1 cellular context compared by ENCODE assay signal in the genomic region with DNA sequence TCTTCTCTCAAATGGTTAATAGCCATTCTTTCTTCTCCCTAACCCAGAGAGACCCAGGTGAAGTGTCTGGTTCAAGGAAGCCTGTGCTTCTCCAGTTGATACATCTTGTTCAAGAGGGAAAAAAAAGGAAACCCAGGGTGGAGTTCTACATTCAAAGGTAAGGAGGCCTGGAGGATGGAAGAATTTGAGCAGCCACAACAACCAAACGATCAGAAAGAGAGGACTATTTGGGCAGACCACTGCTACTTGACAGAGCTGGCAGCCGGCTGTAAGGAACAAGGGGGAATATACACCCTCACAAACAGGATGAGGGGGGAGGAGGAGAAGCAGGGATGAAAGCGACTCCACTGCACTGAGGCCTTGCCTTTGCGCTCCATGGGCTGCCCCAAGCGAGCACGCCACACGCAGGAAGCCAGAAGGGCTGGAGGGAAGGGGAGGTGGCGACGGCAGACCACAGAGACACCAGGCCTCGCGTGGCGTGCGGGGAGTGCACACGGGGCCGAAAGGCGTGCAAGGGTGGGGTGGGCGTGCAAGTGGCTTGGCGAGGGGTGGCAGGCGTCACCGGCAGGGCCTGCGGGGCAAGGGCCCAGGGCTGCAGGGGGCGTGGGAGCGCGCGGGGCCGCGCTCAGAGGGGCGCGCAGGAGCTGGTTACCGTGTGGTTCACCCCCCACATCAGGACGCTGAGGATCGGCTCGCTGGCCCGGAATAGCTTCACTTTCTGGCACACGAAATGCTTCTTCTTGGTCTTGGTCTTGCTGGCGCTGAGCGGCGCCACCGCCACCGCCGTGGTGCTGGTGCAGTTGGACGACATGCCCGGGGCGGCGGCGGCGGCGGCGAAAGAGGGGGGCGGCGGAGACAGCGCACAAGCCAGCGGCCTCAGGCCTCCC.
TF ChIP-seq lines count a peak whose summit lies in the region.

No MANE protein-coding gene starts in this region.

TF ChIP-seq in endothelial cell of umbilical vein, 7 proteins besides CTCF, POLR2A, EP300 and RAD21 (continued from another document):
- peak; percentile 20 for TF ChIP-seq MAX (IDR thresholded peaks at IDR 0.05; ENCODE audit: insufficient read depth, insufficient read length)
